In genomic region chr16:70888208-70888607, GRCh38 we compare ENCODE assay signal across 5 cellular contexts.
DNase-seq lines count a peak whose midpoint lies in the region; ATAC-seq, FAIRE-seq and TF ChIP-seq lines count a peak whose summit lies in the region.
"Not testable (repeated sequence)": the region's sequence is repeated elsewhere in the genome, so short reads cannot be mapped to it uniquely, and the experiment has no call there.

No MANE protein-coding gene starts in this region.

- not testable (repeated sequence) for H4K91ac ChIP-seq in H9 (ENCODE audit: insufficient read length, low read depth, low read length)

- H3K79me2 ChIP-seq in GM23338 (replicated peaks; ENCODE audit: insufficient read depth); H9 (ENCODE audit: insufficient read depth, low read length); HCT116 (ENCODE audit: insufficient read depth, low read length); K562 (ENCODE audit: control insufficient read depth, insufficient read depth, low read length): not testable (repeated sequence)

- H4K20me1 ChIP-seq in GM23338 (replicated peaks; ENCODE audit: insufficient read depth); H9 (ENCODE audit: control insufficient read depth, insufficient read depth, insufficient read length); HCT116 (ENCODE audit: insufficient read depth); K562 (replicated peaks; ENCODE audit: control insufficient read depth, insufficient read depth, low read length): not testable (repeated sequence)

- H4K5ac ChIP-seq in H9 (ENCODE audit: insufficient read length, low read depth, low read length) = not testable (repeated sequence)

- ATAC-seq in GM23338 = peak; percentile 94
- peak; percentile 67 for ATAC-seq in HCT116
- peak; percentile 95 for ATAC-seq in WTC11
- ATAC-seq in K562 = peak; percentile 47; the same call in 1 of the 3 replicates

- H3K14ac ChIP-seq in H9 (ENCODE audit: insufficient read depth, low read length) = not testable (repeated sequence)

- POLR2A ChIA-PET in HCT116 (lab: Charles Lee); WTC11 (lab: Charles Lee); K562 (lab: Yijun Ruan, JAX): not testable (repeated sequence)

- not testable (repeated sequence) for H3K23ac ChIP-seq in H9 (ENCODE audit: insufficient read length, low read depth, low read length)

- not testable (repeated sequence) for H3K23me2 ChIP-seq in H9 (ENCODE audit: insufficient read length, low read depth, low read length, poor library complexity, severe bottlenecking)

- no CpG with 5 or more reads among the region's 1 CpG for WGBS in H9 (ENCODE audit: extremely low coverage, insufficient read length, low lambda C conversion rate)
- WGBS in K562 (ENCODE audit: insufficient coverage, low coverage, missing lambda C conversion rate) = no CpG with 5 or more reads among the region's 1 CpG

- H3K4me3 ChIP-seq in GM23338; HCT116 (replicated peaks in 1 of 2; ENCODE audit: low read depth in 1 of 2, low read length in 2 of 2); K562: not testable (repeated sequence)

- not testable (repeated sequence) for H3K9me3 Mint-ChIP-seq in GM23338, H9, WTC11

- not testable (repeated sequence) for H2BK20ac ChIP-seq in H9 (ENCODE audit: low read depth, low read length, poor library complexity, severe bottlenecking)

- intact Hi-C loops in HCT116 (cut with micrococcal nuclease); K562 (cut with micrococcal nuclease): not testable (repeated sequence)

- not testable (repeated sequence) for H3K4me1 ChIP-seq in GM23338 (ENCODE audit: insufficient read depth); H9 (ENCODE audit: insufficient read depth, low read length); HCT116 (ENCODE audit: control insufficient read depth in 1 of 2, insufficient read depth in 2 of 2, low read length in 2 of 2); K562 (replicated peaks in 1 of 2; ENCODE audit: control insufficient read depth in 2 of 2, insufficient read depth in 2 of 2, low read length in 2 of 2)

- not testable (repeated sequence) for BruUV-seq in HCT116 (replicated peaks; lab: Mats Ljungman, UMichigan); K562 (replicated peaks; lab: Mats Ljungman, UMichigan)

- H3K56ac ChIP-seq in H9 (ENCODE audit: insufficient read length, low read depth, low read length) = not testable (repeated sequence)

- H3K9ac ChIP-seq in H9 (ENCODE audit: extremely low read depth, insufficient read length, low read length); HCT116 (ENCODE audit: low read length); K562 (ENCODE audit: insufficient read depth in 1 of 2, low read depth in 2 of 2, low read length in 2 of 2): not testable (repeated sequence)

- H3K27me3 Mint-ChIP-seq in GM23338 (ENCODE audit: insufficient read depth, low read depth, poor library complexity); H9 (ENCODE audit: low read depth): not testable (repeated sequence)
- H3K27me3 Mint-ChIP-seq in WTC11 (ENCODE audit: low read depth) = peaks cover 13% of the 10 kb centered on the region

- H2BK5ac ChIP-seq in H9 (ENCODE audit: insufficient read length, low read length) = not testable (repeated sequence)

- in situ Hi-C loops in K562 (cut with MboI) = not testable (repeated sequence)

- H3K9me2 ChIP-seq in GM23338 (ENCODE audit: insufficient read depth); HCT116 (ENCODE audit: insufficient read depth): not testable (repeated sequence)

- H3T11ph ChIP-seq in H9 (ENCODE audit: low read length) = not testable (repeated sequence)

- H3K4me1 Mint-ChIP-seq in GM23338, H9, WTC11: not testable (repeated sequence)

- not testable (repeated sequence) for H3K4me2 ChIP-seq in GM23338; H9 (ENCODE audit: insufficient read depth, insufficient read length, low read length); HCT116 (ENCODE audit: low read length); K562 (ENCODE audit: insufficient read depth, low read length)

- H3K27me3 ChIP-seq in GM23338 (ENCODE audit: insufficient read depth); H9 (ENCODE audit: insufficient read depth, low read length); HCT116 (ENCODE audit: insufficient read depth, low read length); K562 (ENCODE audit: control insufficient read depth in 2 of 2, insufficient read depth in 2 of 2, low read length in 2 of 2): not testable (repeated sequence)

- H3K18ac ChIP-seq in H9 (ENCODE audit: insufficient read length, low read depth, low read length) = not testable (repeated sequence)

- not testable (repeated sequence) for H3K36me3 ChIP-seq in GM23338 (ENCODE audit: insufficient read depth); HCT116 (ENCODE audit: control insufficient read depth in 1 of 2, insufficient read depth in 2 of 2, low read length in 2 of 2); K562 (ENCODE audit: control insufficient read depth, insufficient read depth, low read length)

- H4K8ac ChIP-seq in H9 (replicated peaks; ENCODE audit: insufficient read length, low read depth, low read length) = not testable (repeated sequence)

- not testable (repeated sequence) for H3K4me3 Mint-ChIP-seq in GM23338, H9, WTC11

- not testable (repeated sequence) for H2AFZ ChIP-seq in GM23338; H9 (ENCODE audit: low read length); HCT116 (ENCODE audit: low read depth, low read length, poor library complexity, severe bottlenecking); K562 (ENCODE audit: low read depth, low read length)

- TF ChIP-seq EP300 in K562 (IDR thresholded peaks at IDR 0.05; ENCODE audit: low read length) = not testable (repeated sequence)

- DNase-seq in GM23338 (ENCODE audit: low spot score); H9; HCT116 (ENCODE audit: low read depth, low spot score); WTC11 (ENCODE audit: low spot score); K562 (ENCODE audit: extremely low read depth in 1 of 4, low spot score in 3 of 4): not testable (repeated sequence)

- H2BK120ac ChIP-seq in H9 (ENCODE audit: low read depth, low read length, poor library complexity, severe bottlenecking) = not testable (repeated sequence)

- CTCF ChIA-PET in HCT116 (lab: Charles Lee); WTC11 (lab: Charles Lee); K562 (lab: Yijun Ruan, JAX; ENCODE audit: low intra/inter-chr PET ratio): not testable (repeated sequence)

- not testable (repeated sequence) for H3K79me1 ChIP-seq in H9 (ENCODE audit: insufficient read depth, low read depth, low read length, poor library complexity, severe bottlenecking)

- H3K27ac ChIP-seq in GM23338 (ENCODE audit: low read depth); H9 (ENCODE audit: insufficient read length, low read depth, low read length); HCT116 (ENCODE audit: low read depth, low read length); K562 (ENCODE audit: extremely low read depth, low read depth, low read length): not testable (repeated sequence)

- H3K27ac Mint-ChIP-seq in GM23338, H9, WTC11: not testable (repeated sequence)

- not testable (repeated sequence) for FAIRE-seq in K562 (lab: Jason Lieb, UNC)

- not testable (repeated sequence) for H2BK15ac ChIP-seq in H9 (ENCODE audit: low read depth, low read length)

- not testable (repeated sequence) for H3F3A ChIP-seq in GM23338 (replicated peaks; ENCODE audit: low read depth)

- not testable (repeated sequence) for H3K4ac ChIP-seq in H9 (ENCODE audit: low read depth, low read length)

- RAD21 ChIA-PET in HCT116 (lab: Charles Lee; ENCODE audit: low non-redundant PET in 1 of 2, low total read pairs in 2 of 2, uncharacterized antibody in 2 of 2, unreplicated experiment in 2 of 2) = not testable (repeated sequence)

- TF ChIP-seq CTCF in GM23338 (conservative IDR thresholded peaks at IDR 0.05; ENCODE audit: low read depth in 2 of 2); HCT116 (IDR thresholded peaks at IDR 0.05 in 2 of 3, conservative IDR thresholded peaks at IDR 0.05 in 1 of 3; ENCODE audit: borderline replicate concordance in 1 of 3, insufficient read depth in 1 of 3, low read depth in 2 of 3, low read length in 2 of 3); WTC11 (IDR thresholded peaks at IDR 0.05); K562 (IDR thresholded peaks at IDR 0.05 in 2 of 3, conservative IDR thresholded peaks at IDR 0.05 in 1 of 3; ENCODE audit: insufficient read depth in 2 of 3, low read depth in 1 of 3, low read length in 3 of 3): not testable (repeated sequence)
- TF ChIP-seq CTCF in H9 (conservative IDR thresholded peaks at IDR 0.05) = 0 out of 3 replicates have a peak, but pooled peaks have one; percentile 26

- H2AK5ac ChIP-seq in H9 (ENCODE audit: insufficient read length, low read length) = not testable (repeated sequence)

- not testable (repeated sequence) for H3K9me1 ChIP-seq in K562 (ENCODE audit: control insufficient read depth, insufficient read depth, low read length)

- H3K36me3 Mint-ChIP-seq in GM23338 (ENCODE audit: low read depth); H9 (ENCODE audit: insufficient read depth in 1 of 3, low read depth in 3 of 3); WTC11: not testable (repeated sequence)

- not testable (repeated sequence) for TF ChIP-seq POLR2A in HCT116 (IDR thresholded peaks at IDR 0.05; ENCODE audit: borderline replicate concordance, extremely low read depth, insufficient read depth, insufficient read length); K562 (conservative IDR thresholded peaks at IDR 0.05)

- not testable (repeated sequence) for TF ChIP-seq RAD21 in HCT116 (IDR thresholded peaks at IDR 0.05; ENCODE audit: low read depth); K562 (CRISPR knock-in tag; conservative IDR thresholded peaks at IDR 0.05 in 1 of 2, IDR thresholded peaks at IDR 0.05 in 1 of 2)

- H2BK12ac ChIP-seq in H9 (ENCODE audit: insufficient read length, low read depth, low read length) = not testable (repeated sequence)

- H3K9me3 ChIP-seq in H9 (ENCODE audit: control insufficient read depth, low read depth, low read length); HCT116 (ENCODE audit: control insufficient read depth in 1 of 2, insufficient read depth in 1 of 2, low read depth in 1 of 2, low read length in 2 of 2); K562 (replicated peaks; ENCODE audit: control insufficient read depth, insufficient read depth, low read depth, low read length): not testable (repeated sequence)
